Comparison of ENCODE assay signal across 6 cellular contexts in genomic region chr14:94079891-94080605, GRCh38. TPM values are rescaled to one million over a fixed set of nuclear protein-coding genes. Genes with fewer than 3 reads are reported as not detected.
DNase-seq lines count a peak whose midpoint lies in the region; ATAC-seq and TF ChIP-seq lines count a peak whose summit lies in the region.

No MANE protein-coding gene starts in this region.

- peaks cover 6% of the 10 kb centered on the region for H3K4me1 ChIP-seq in SJCRH30
- peaks cover 0 to 5% of the 10 kb centered on the region in 2 donors for H3K4me1 ChIP-seq in aorta (ENCODE audit: control insufficient read depth in 1 of 2, insufficient read depth in 2 of 2, low read length in 2 of 2)

- H3K36me3 ChIP-seq in BJ (ENCODE audit: control insufficient read depth, insufficient read depth, low read length) (peaks cover 2% of the 10 kb centered on the region), SJCRH30 (peaks cover 41% of the 10 kb centered on the region), aorta (ENCODE audit: control insufficient read depth in 1 of 2, insufficient read depth in 2 of 2, low read length in 1 of 2) (peaks cover 0 to 3% of the 10 kb centered on the region in 2 donors)

- H3K27ac ChIP-seq in SJCRH30, result peak overlapping the region; percentile 86
- H3K27ac ChIP-seq in aorta (ENCODE audit: low read depth in 1 of 2, low read length in 2 of 2), result peak overlapping the region; percentile 8 to 45

- WGBS in aorta, 2 donors, result 1 to 2% methylated on average over 13 of the region's 13 CpGs

- intact Hi-C loops in aorta (cut with DNase I), result loop anchor here (2.0 to 5.0 kb wide), 2 partner anchors 47 to 49 kb away; partner anchors contain the start of gene IFI27L2 (in 2 of the 2)

- H3K9me3 ChIP-seq in SJCRH30 (replicated peaks) (peaks cover 12% of the 10 kb centered on the region; the same call in 1 of the 2 replicates), iPS-18c (ENCODE audit: control insufficient read depth, insufficient read depth, low read length) (no peaks in the 10 kb centered on the region), aorta (ENCODE audit: control insufficient read depth, low read length) (no peaks in the 10 kb centered on the region)

- POLR2A ChIA-PET in BJ (lab: Charles Lee), result no interaction called here

- DNase-seq in BJ (ENCODE audit: low read depth) (no peak), SJCRH30 (peak in 1 of 2 experiments; percentile 75), aorta (no peak), HuH-7 (ENCODE audit: low spot score) (no peak)

- H3K4me3 ChIP-seq in BJ (ENCODE audit: low read depth, low read length) (peak overlapping the region; percentile 74), SJCRH30 (peak overlapping the region; percentile 92), iPS-18c (ENCODE audit: insufficient read depth, low read depth, low read length) (peak overlapping the region; percentile 81), aorta (ENCODE audit: low read length in 2 of 2) (peak overlapping the region; percentile 57 to 97)

- CTCF ChIA-PET in BJ (lab: Yijun Ruan, JAX), result interaction anchor here (1.8 to 3.6 kb wide), 3 partner anchors 10 to 57 kb away, joined by 5 to 15 read pairs (median 9); no protein-coding TSS in a partner anchor

- no peak for TF ChIP-seq CTCF in BJ (IDR thresholded peaks at IDR 0.05; ENCODE audit: insufficient read depth, low read depth, low read length)

- H3K27me3 ChIP-seq in BJ (ENCODE audit: control insufficient read depth, insufficient read depth, low read length) (no peaks in the 10 kb centered on the region), SJCRH30 (no peaks in the 10 kb centered on the region), aorta (ENCODE audit: control insufficient read depth in 1 of 2, insufficient read depth in 2 of 2, low read length in 1 of 2) (no peaks in the 10 kb centered on the region)

- ATAC-seq in aorta (ENCODE audit: low FRiP score) (no peak), HG02981 (IDR thresholded peaks at IDR 0.05; ENCODE audit: unreplicated experiment) (no peak)

RNA-seq across cellular contexts. Expression of gene DDX24, which starts 1.0 kb away (rescaled TPM):
- polyA plus RNA-seq in BJ (2011; rRNA removed), result 147 and 167 TPM in 2 replicates
- 57.5 and 92.1 TPM in 2 replicates for polyA minus RNA-seq in BJ (2011; rRNA and poly(A)+ RNA removed)
- total RNA-seq in SJCRH30 (2014; rRNA removed; shearing (Covaris generic)), result 187 and 191 TPM in 2 replicates
- total RNA-seq in aorta, result 100 to 1,000 TPM; 190 to 198 TPM
- 100 to 1,000 TPM in 1 of 2 donors, 10 to 100 TPM in 1; 43.7 to 158 TPM for polyA plus RNA-seq in aorta

RNA-seq across cellular contexts. Expression of gene IFI27L1, which starts 1.1 kb away (rescaled TPM):
- polyA plus RNA-seq in BJ (2011; rRNA removed) (16.6 and 18.6 TPM in 2 replicates), aorta (10 to 100 TPM; 20.8 to 21.8 TPM)
- 4.1 and 4.6 TPM in 2 replicates for polyA minus RNA-seq in BJ (2011; rRNA and poly(A)+ RNA removed)
- 9.5 and 11.9 TPM in 2 replicates for total RNA-seq in SJCRH30 (2014; rRNA removed; shearing (Covaris generic))
- 10 to 100 TPM; 13.7 to 16.8 TPM for total RNA-seq in aorta

RNA-seq across cellular contexts. Expression of gene IFI27, which starts 30.5 kb away (rescaled TPM):
- polyA plus RNA-seq in BJ (2011; rRNA removed), result 4.1 and 6.5 TPM in 2 replicates
- 2.1 and 2.7 TPM in 2 replicates for polyA minus RNA-seq in BJ (2011; rRNA and poly(A)+ RNA removed)
- 0.55 and 0.81 TPM in 2 replicates for total RNA-seq in SJCRH30 (2014; rRNA removed; shearing (Covaris generic))
- total RNA-seq in aorta, result 100 to 1,000 TPM; 106 to 222 TPM
- polyA plus RNA-seq in aorta, result 100 to 1,000 TPM in 1 of 2 donors, 10 to 100 TPM in 1; 42.4 to 107 TPM

RNA-seq across cellular contexts. Expression of gene IFI27L2, which starts 49.4 kb away (rescaled TPM):
- 122 and 201 TPM in 2 replicates for polyA plus RNA-seq in BJ (2011; rRNA removed)
- 27.6 and 37.9 TPM in 2 replicates for polyA minus RNA-seq in BJ (2011; rRNA and poly(A)+ RNA removed)
- total RNA-seq in SJCRH30 (2014; rRNA removed; shearing (Covaris generic)), result 24.2 and 24.4 TPM in 2 replicates
- total RNA-seq in aorta, result 10 to 100 TPM; 52.4 to 55.8 TPM
- polyA plus RNA-seq in aorta, result 100 to 1,000 TPM; 149 to 168 TPM

RNA-seq across cellular contexts. Expression of gene OTUB2, which starts 53.9 kb away (rescaled TPM):
- polyA plus RNA-seq in BJ (2011; rRNA removed) (1.1 and 1.2 TPM in 2 replicates), aorta (not detected)
- polyA minus RNA-seq in BJ (2011; rRNA and poly(A)+ RNA removed), result 1.6 and 2.3 TPM in 2 replicates
- 0.51 and 0.55 TPM in 2 replicates for total RNA-seq in SJCRH30 (2014; rRNA removed; shearing (Covaris generic))
- under 1 TPM; 0.42 to 0.60 TPM for total RNA-seq in aorta

Comparison
In these comparisons a context has a peak if more than half of its experiments do, and no peak if none do; other contexts are left out.
1. RNA of gene IFI27, which starts 30.5 kb away (total RNA-seq): 106 to 222 TPM in aorta; 0.55 to 0.81 TPM in SJCRH30; every median in the first group is over 10 times any median in the second.
2. Peak in every context shown above with its lines, with median percentiles within 50 percentile points of each other: H3K4me3 ChIP-seq.